ENCODE assay signal across 1 cellular context in genomic region chr16:15642557-15643452, GRCh38.
A peak's percentile ranks its signal among the peaks of the same experiment; 100 is the strongest.
TF ChIP-seq lines count a peak whose summit lies in the region.

Gene MARF1 (minus strand): TSS chr16:15643154. CDS start chr16:15639233, 3,921 bp downstream.

TF ChIP-seq in HepG2, 621 proteins besides CTCF, POLR2A, EP300 and RAD21 (continued from another document and continues in another):
- TF ChIP-seq CBX5 (CRISPR knock-in tag; IDR thresholded peaks at IDR 0.05; ENCODE audit: borderline replicate concordance) (peak; percentile 83; the same call in 1 of the 2 replicates), ZNF687 (CRISPR knock-in tag; IDR thresholded peaks at IDR 0.05) (peak; percentile 94), RBFOX2 (IDR thresholded peaks at IDR 0.05; ENCODE audit: low read depth, low read length) (peak; percentile 98), ZNF446 (CRISPR knock-in tag; IDR thresholded peaks at IDR 0.05) (no peak), ATF4 (CRISPR knock-in tag; IDR thresholded peaks at IDR 0.05) (peak in 1 of 2 experiments; percentile 73; a peak in 2 of 4 replicates), ZBTB7B (CRISPR knock-in tag; IDR thresholded peaks at IDR 0.05) (peak; percentile 89), SMARCE1 (IDR thresholded peaks at IDR 0.05; ENCODE audit: borderline replicate concordance) (no peak), ZNF564 (CRISPR knock-in tag; IDR thresholded peaks at IDR 0.05) (peak; percentile 83; the same call in 1 of the 2 replicates), ZNF615 (CRISPR knock-in tag; IDR thresholded peaks at IDR 0.05; ENCODE audit: borderline replicate concordance) (no peak), ZNF614 (CRISPR knock-in tag; IDR thresholded peaks at IDR 0.05; ENCODE audit: borderline replicate concordance) (0 out of 2 replicates have a peak, but pooled peaks have one; percentile 82), ZNF431 (CRISPR knock-in tag; IDR thresholded peaks at IDR 0.05; ENCODE audit: borderline replicate concordance, low read depth) (peak; percentile 78; the same call in 1 of the 2 replicates), POLR2G (IDR thresholded peaks at IDR 0.05; ENCODE audit: low read depth, low read length) (peak; percentile 99), LCORL (IDR thresholded peaks at IDR 0.05) (0 out of 2 replicates have a peak, but pooled peaks have one; percentile 33), LCORL (CRISPR knock-in tag; IDR thresholded peaks at IDR 0.05) (peak; percentile 84), TFAP4 (IDR thresholded peaks at IDR 0.05; ENCODE audit: borderline replicate concordance, low read depth) (peak; percentile 97), ATM (IDR thresholded peaks at IDR 0.05; ENCODE audit: borderline replicate concordance) (no peak), PATZ1 (CRISPR knock-in tag; IDR thresholded peaks at IDR 0.05) (peak; percentile 99), ZNF24 (IDR thresholded peaks at IDR 0.05) (0 out of 2 replicates have a peak, but pooled peaks have one; percentile 45), ZNF496 (CRISPR knock-in tag; IDR thresholded peaks at IDR 0.05; ENCODE audit: insufficient replicate concordance) (no peak), GTF2F1 (IDR thresholded peaks at IDR 0.05; ENCODE audit: low read length) (no peak), ZNF382 (CRISPR knock-in tag; IDR thresholded peaks at IDR 0.05; ENCODE audit: borderline replicate concordance) (no peak), BCL6 (CRISPR knock-in tag; IDR thresholded peaks at IDR 0.05) (peak; percentile 72), AKNA (CRISPR knock-in tag; IDR thresholded peaks at IDR 0.05; ENCODE audit: borderline replicate concordance) (peak; percentile 77; the same call in 1 of the 2 replicates), FOXM1 (CRISPR knock-in tag; IDR thresholded peaks at IDR 0.05) (no peak), HDAC1 (CRISPR knock-in tag; IDR thresholded peaks at IDR 0.05) (0 out of 2 replicates have a peak, but pooled peaks have one; percentile 71), ZBTB33 (CRISPR knock-in tag; IDR thresholded peaks at IDR 0.05) (no peak; the same call in 1 of the 2 replicates), NR0B2 (CRISPR knock-in tag; IDR thresholded peaks at IDR 0.05) (peak; percentile 60; the same call in 1 of the 2 replicates), ZNF34 (CRISPR knock-in tag; IDR thresholded peaks at IDR 0.05; ENCODE audit: borderline replicate concordance) (no peak), NR2F1 (CRISPR knock-in tag; IDR thresholded peaks at IDR 0.05) (peak; percentile 76 to 90), NFIB (CRISPR knock-in tag; IDR thresholded peaks at IDR 0.05; ENCODE audit: borderline replicate concordance) (no peak), ZNF619 (CRISPR knock-in tag; IDR thresholded peaks at IDR 0.05) (peak; percentile 91), SOX6 (IDR thresholded peaks at IDR 0.05) (no peak), SOX6 (CRISPR knock-in tag; IDR thresholded peaks at IDR 0.05) (peak; percentile 85), PCBP1 (IDR thresholded peaks at IDR 0.05; ENCODE audit: borderline replicate concordance, low read depth, low read length) (peak; percentile 99), ZBTB3 (CRISPR knock-in tag; IDR thresholded peaks at IDR 0.05; ENCODE audit: borderline replicate concordance, low read depth) (peak; percentile 51; the same call in 1 of the 2 replicates), RFX3 (CRISPR knock-in tag; IDR thresholded peaks at IDR 0.05) (no peak), MED13 (CRISPR knock-in tag; IDR thresholded peaks at IDR 0.05) (no peak; the same call in 1 of the 2 replicates), TRIM22 (IDR thresholded peaks at IDR 0.05) (no peak), ISL2 (CRISPR knock-in tag; IDR thresholded peaks at IDR 0.05) (0 out of 2 replicates have a peak, but pooled peaks have one; percentile 48), AHR (CRISPR knock-in tag; IDR thresholded peaks at IDR 0.05) (peak; percentile 91), TIGD3 (CRISPR knock-in tag; IDR thresholded peaks at IDR 0.05; ENCODE audit: borderline replicate concordance) (no peak), ZFP82 (CRISPR knock-in tag; IDR thresholded peaks at IDR 0.05; ENCODE audit: borderline replicate concordance) (peak; percentile 26; the same call in 1 of the 2 replicates), ZSCAN12 (CRISPR knock-in tag; IDR thresholded peaks at IDR 0.05) (0 out of 2 replicates have a peak, but pooled peaks have one; percentile 25), HNF4G (IDR thresholded peaks at IDR 0.05; ENCODE audit: borderline replicate concordance, low read depth, low read length) (peak; percentile 52; the same call in 1 of the 2 replicates), HNF4G (CRISPR knock-in tag; IDR thresholded peaks at IDR 0.05; ENCODE audit: borderline replicate concordance, low read depth) (peak; percentile 42; the same call in 1 of the 2 replicates), ZNF510 (CRISPR knock-in tag; IDR thresholded peaks at IDR 0.05; ENCODE audit: low read depth) (peak; percentile 51; the same call in 1 of the 2 replicates), ETV5 (CRISPR knock-in tag; IDR thresholded peaks at IDR 0.05; ENCODE audit: borderline replicate concordance) (peak; percentile 81)
